27 cellular contexts compared by ENCODE assay signal in the genomic region with DNA sequence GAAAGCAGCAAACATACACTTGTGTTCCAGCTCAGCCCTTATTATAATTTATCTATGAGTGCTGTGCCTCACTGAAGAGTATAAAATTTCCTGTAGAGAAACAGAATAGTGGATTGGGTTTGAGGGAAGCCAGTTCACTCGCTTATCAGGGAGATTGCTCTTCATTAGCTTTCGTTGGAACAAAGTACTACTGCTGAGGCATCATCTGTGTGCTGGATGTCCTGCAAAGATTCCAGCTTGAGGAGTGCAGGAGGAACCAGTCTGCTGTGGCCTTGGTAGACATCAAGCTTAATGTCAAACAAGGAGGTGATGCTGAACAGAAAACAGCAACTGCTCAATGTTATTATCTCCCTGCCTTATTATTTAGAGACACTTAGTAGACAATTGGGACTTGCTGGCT.
"Had no signal": no experiment of that assay in that cellular context is flagged by ENCODE, and none has a peak within 500 bp of the region (broad histone marks: within the 10 kb centered on the region; RNA-seq: fewer than 3 reads in every experiment).

No MANE protein-coding gene starts in this region.

- H2AFZ ChIP-seq: neural progenitor cell, parathyroid adenoma had no signal

- H3K36me3 Mint-ChIP-seq: natural killer cell treated with Interleukin-12 subunit alpha and Interleukin-12 subunit beta and Interleukin-15 and Interleukin-18, amount 100 ng/mL, for 72 hours; neural progenitor cell; stimulated activated naive B cell treated with anti-CD40 and anti-IgM and Interleukin-4, amounts not matched to agents 10 μg/mL and 1 μg/mL and 100 μg/mL, for 72 hours had no signal

- ATAC-seq: natural killer cell treated with Interleukin-12 subunit alpha and Interleukin-12 subunit beta and Interleukin-15 and Interleukin-18, amount 100 ng/mL, for 72 hours; psoas muscle; right cardiac atrium; right lobe of liver; stimulated activated effector memory CD8-positive, alpha-beta T cell treated with anti-CD3 and anti-CD28 coated beads, Interleukin-12 subunit alpha, Interleukin-12 subunit beta, amount 100 ng/mL, for 72 hours; stimulated activated naive B cell treated with anti-CD40 and anti-IgM and Interleukin-4, amounts not matched to agents 10 μg/mL and 1 μg/mL and 100 μg/mL, for 72 hours had no signal

- H3K27ac ChIP-seq: neural progenitor cell, ovary, parathyroid adenoma, psoas muscle, right lobe of liver, sigmoid colon, stomach, thoracic aorta, thyroid gland, tibial nerve, upper lobe of left lung, vagina had no signal

- H3K4me1 Mint-ChIP-seq: stimulated activated effector memory CD8-positive, alpha-beta T cell treated with anti-CD3 and anti-CD28 coated beads, Interleukin-12 subunit alpha, Interleukin-12 subunit beta, amount 100 ng/mL, for 72 hours; stimulated activated naive B cell treated with anti-CD40 and anti-IgM and Interleukin-4, amounts not matched to agents 10 μg/mL and 1 μg/mL and 100 μg/mL, for 72 hours had no signal

- H3K27me3 ChIP-seq: neural progenitor cell, ovary, right lobe of liver, sigmoid colon, stomach, thyroid gland, tibial nerve, upper lobe of left lung, vagina had no signal

- H3K9me3 Mint-ChIP-seq: neural progenitor cell; stimulated activated naive CD8-positive, alpha-beta T cell treated with anti-CD3 and anti-CD28 coated beads, Interleukin-15, Interleukin-2, amounts not matched to agents 100 ng/mL and 50 ng/mL, for 24 hours had no signal

- H3K36me3 ChIP-seq: neural progenitor cell, ovary, right lobe of liver, sigmoid colon, stomach, thoracic aorta, thyroid gland, tibial nerve, upper lobe of left lung, vagina had no signal

- H3K9ac ChIP-seq: neural progenitor cell, parathyroid adenoma had no signal

- H3K79me2 ChIP-seq: parathyroid adenoma had no signal

- H3K4me1 ChIP-seq: parathyroid adenoma, right lobe of liver, stomach, thyroid gland, tibial nerve, upper lobe of left lung, vagina had no signal

- H3K9me3 ChIP-seq: ovary, psoas muscle, right lobe of liver, sigmoid colon, stomach, thoracic aorta, thyroid gland, tibial nerve, upper lobe of left lung, vagina had no signal

- H3K27ac Mint-ChIP-seq: natural killer cell treated with Interleukin-12 subunit alpha and Interleukin-12 subunit beta and Interleukin-15 and Interleukin-18, amount 100 ng/mL, for 72 hours; neural progenitor cell; progenitor cell of endocrine pancreas; stimulated activated effector memory CD8-positive, alpha-beta T cell treated with anti-CD3 and anti-CD28 coated beads, Interleukin-12 subunit alpha, Interleukin-12 subunit beta, amount 100 ng/mL, for 72 hours; stimulated activated naive B cell treated with anti-CD40 and anti-IgM and Interleukin-4, amounts not matched to agents 10 μg/mL and 1 μg/mL and 100 μg/mL, for 72 hours; stimulated activated naive CD8-positive, alpha-beta T cell treated with anti-CD3 and anti-CD28 coated beads, Interleukin-15, Interleukin-2, amounts not matched to agents 100 ng/mL and 50 ng/mL, for 24 hours had no signal

- H3K4me2 ChIP-seq: neural progenitor cell had no signal

- DNase-seq: occipital lobe; ovary; posterior cingulate gyrus; psoas muscle; right cardiac atrium; right lobe of liver; sigmoid colon; small intestine; stimulated activated CD4-positive, alpha-beta T cell treated with anti-CD3 and anti-CD28 coated beads, Interleukin-15, amount 100 ng/mL, for 24 hours; stimulated activated CD4-positive, alpha-beta T cell treated with anti-CD3 and anti-CD28 coated beads, Interleukin-2, amount 100 ng/mL, for 24 hours; stimulated activated CD4-positive, alpha-beta T cell treated with anti-CD3 and anti-CD28 coated beads, Interleukin-2, amount 100 ng/mL, for 48 hours; stimulated activated CD4-positive, alpha-beta T cell treated with anti-CD3 and anti-CD28 coated beads, Interleukin-4, amount 100 ng/mL, for 24 hours; stimulated activated naive B cell treated with anti-CD40 and anti-IgM and Interleukin-4, amounts not matched to agents 10 μg/mL and 1 μg/mL and 100 μg/mL, for 72 hours; stimulated activated naive CD4-positive, alpha-beta T cell treated with Interleukin-2 at 50 U/mL for 16 hours; stomach; thyroid gland; trophoblast cell; upper lobe of left lung had no signal

- H3K4me3 Mint-ChIP-seq: natural killer cell treated with Interleukin-12 subunit alpha and Interleukin-12 subunit beta and Interleukin-15 and Interleukin-18, amount 100 ng/mL, for 72 hours; neural progenitor cell; stimulated activated effector memory CD8-positive, alpha-beta T cell treated with anti-CD3 and anti-CD28 coated beads, Interleukin-12 subunit alpha, Interleukin-12 subunit beta, amount 100 ng/mL, for 72 hours; stimulated activated naive B cell treated with anti-CD40 and anti-IgM and Interleukin-4, amounts not matched to agents 10 μg/mL and 1 μg/mL and 100 μg/mL, for 72 hours; stimulated activated naive CD8-positive, alpha-beta T cell treated with anti-CD3 and anti-CD28 coated beads, Interleukin-15, Interleukin-2, amounts not matched to agents 100 ng/mL and 50 ng/mL, for 24 hours had no signal

- H3K4me3 ChIP-seq: neural progenitor cell, ovary, psoas muscle, right lobe of liver, sigmoid colon, stomach, thoracic aorta, thyroid gland, tibial nerve, upper lobe of left lung, vagina had no signal

- H3K27me3 Mint-ChIP-seq: natural killer cell treated with Interleukin-12 subunit alpha and Interleukin-12 subunit beta and Interleukin-15 and Interleukin-18, amount 100 ng/mL, for 72 hours; stimulated activated naive B cell treated with anti-CD40 and anti-IgM and Interleukin-4, amounts not matched to agents 10 μg/mL and 1 μg/mL and 100 μg/mL, for 72 hours had no signal
